Comparison of ENCODE assay signal across 8 cellular contexts in the genomic region with DNA sequence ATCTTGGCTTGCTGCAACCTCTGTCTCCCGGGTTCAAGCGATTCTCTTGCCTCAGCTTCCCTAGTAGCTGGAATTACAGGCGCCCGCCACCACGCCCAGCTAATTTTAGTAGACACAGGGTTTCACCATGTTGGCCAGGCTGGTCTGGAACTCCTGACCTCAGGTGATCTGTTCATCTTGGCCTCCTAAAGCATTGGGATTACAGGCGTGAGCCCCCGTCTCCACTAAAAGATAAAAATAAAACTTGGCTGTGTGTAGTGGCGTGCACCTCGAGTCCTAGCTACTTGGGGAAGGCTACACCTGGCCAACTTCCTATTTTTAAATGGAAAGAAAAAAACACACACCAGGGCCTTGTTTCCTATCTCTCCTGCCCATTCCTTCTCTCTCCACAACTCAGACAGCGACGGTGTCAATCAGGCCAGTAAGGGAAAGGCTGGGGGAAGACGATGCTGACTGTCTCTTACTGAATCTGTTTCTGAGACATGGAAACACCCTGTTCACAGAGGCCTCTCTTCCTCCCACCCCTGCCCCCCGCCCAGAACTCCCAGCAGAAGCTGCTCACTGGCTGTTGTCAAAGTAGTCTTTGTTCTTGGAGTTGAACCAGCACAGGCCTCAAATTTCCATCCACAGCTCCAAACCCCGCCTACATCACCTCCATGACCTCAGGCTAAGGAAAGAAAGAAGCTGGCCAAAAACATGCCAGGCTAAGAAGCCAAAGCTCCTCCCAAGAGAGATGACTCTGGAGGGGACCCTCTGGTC.
DNase-seq lines count a peak whose midpoint lies in the region; ATAC-seq and TF ChIP-seq lines count a peak whose summit lies in the region.

No MANE protein-coding gene starts in this region.

- peaks cover 25% of the 10 kb centered on the region for H3K27me3 Mint-ChIP-seq in activated CD4-positive, alpha-beta memory T cell treated with anti-CD3 and anti-CD28 coated beads for 36 hours

- H3K36me3 Mint-ChIP-seq in activated CD4-positive, alpha-beta memory T cell treated with anti-CD3 and anti-CD28 coated beads for 36 hours = no peaks in the 10 kb centered on the region

- BruUV-seq in HCT116 (replicated peaks; lab: Mats Ljungman, UMichigan) = no TSS peak

- peaks cover 40 to 64% of the 10 kb centered on the region in 2 experiments for H3K4me1 ChIP-seq in HCT116 (ENCODE audit: control insufficient read depth in 1 of 2, insufficient read depth in 2 of 2, low read length in 2 of 2)
- peaks cover 18% of the 10 kb centered on the region for H3K4me1 ChIP-seq in hepatocyte (ENCODE audit: insufficient read depth)

- no peak overlapping the region for H3K4me3 Mint-ChIP-seq in activated CD4-positive, alpha-beta memory T cell treated with anti-CD3 and anti-CD28 coated beads for 36 hours

- WGBS in hepatocyte (ENCODE audit: low lambda C conversion rate, missing lambda C conversion rate) = 64% methylated on average over 14 of the region's 14 CpGs

- no peak overlapping the region for H3K4me3 ChIP-seq in HCT116 (replicated peaks in 1 of 2; ENCODE audit: low read depth in 1 of 2, low read length in 2 of 2)
- no peak overlapping the region for H3K4me3 ChIP-seq in hepatocyte
- no peak overlapping the region for H3K4me3 ChIP-seq in skeletal muscle cell (ENCODE audit: low read depth, low read length)

- no peak for DNase-seq in HCT116 (ENCODE audit: low read depth, low spot score)
- DNase-seq in astrocyte of the hippocampus (ENCODE audit: low read depth, low spot score) = peak; percentile 54
- DNase-seq in hepatocyte (ENCODE audit: low spot score) = peak; percentile 67
- peak; percentile 71 for DNase-seq in skeletal muscle cell (ENCODE audit: low read depth)
- no peak for DNase-seq in activated CD4-positive, alpha-beta memory T cell treated with anti-CD3 and anti-CD28 coated beads for 36 hours
- DNase-seq in NCI-H748 (lab: John Stamatoyannopoulos, UW; ENCODE audit: unreplicated experiment) = no peak
- DNase-seq in nucleus accumbens (lab: John Stamatoyannopoulos, UW) = no peak

- intact Hi-C loops in HCT116 (cut with micrococcal nuclease) = no loop called here
- intact Hi-C loops in activated CD4-positive, alpha-beta memory T cell treated with anti-CD3 and anti-CD28 coated beads for 36 hours (cut with micrococcal nuclease) = no loop called here

- no peak for TF ChIP-seq CTCF in HCT116 (IDR thresholded peaks at IDR 0.05 in 2 of 3, conservative IDR thresholded peaks at IDR 0.05 in 1 of 3; ENCODE audit: borderline replicate concordance in 1 of 3, insufficient read depth in 1 of 3, low read depth in 2 of 3, low read length in 2 of 3)
- TF ChIP-seq CTCF in hepatocyte (IDR thresholded peaks at IDR 0.05; ENCODE audit: poor library complexity) = no peak

- H3K9me3 Mint-ChIP-seq in activated CD4-positive, alpha-beta memory T cell treated with anti-CD3 and anti-CD28 coated beads for 36 hours = no peaks in the 10 kb centered on the region

- no peaks in the 10 kb centered on the region for H3K36me3 ChIP-seq in HCT116 (ENCODE audit: control insufficient read depth in 1 of 2, insufficient read depth in 2 of 2, low read length in 2 of 2)
- H3K36me3 ChIP-seq in hepatocyte (replicated peaks; ENCODE audit: insufficient read depth, low read depth) = no peaks in the 10 kb centered on the region

- H3K9me3 ChIP-seq in HCT116 (ENCODE audit: control insufficient read depth in 1 of 2, insufficient read depth in 1 of 2, low read depth in 1 of 2, low read length in 2 of 2) = no peaks in the 10 kb centered on the region
- H3K9me3 ChIP-seq in hepatocyte (ENCODE audit: low read depth) = no peaks in the 10 kb centered on the region

- H2AFZ ChIP-seq in HCT116 (ENCODE audit: low read depth, low read length, poor library complexity, severe bottlenecking) (no peak overlapping the region), hepatocyte (no peak overlapping the region)

- POLR2A ChIA-PET in HCT116 (lab: Charles Lee) = interaction anchor here (0.6 kb wide), 1 partner anchor 225 kb away, joined by 4 read pairs; no protein-coding TSS in a partner anchor
- POLR2A ChIA-PET in activated CD4-positive, alpha-beta memory T cell treated with anti-CD3 and anti-CD28 coated beads for 36 hours (lab: Charles Lee) = no interaction called here

- peaks cover 5% of the 10 kb centered on the region for H3K4me1 Mint-ChIP-seq in activated CD4-positive, alpha-beta memory T cell treated with anti-CD3 and anti-CD28 coated beads for 36 hours (ENCODE audit: low read depth)

- no peak overlapping the region for H3K27ac Mint-ChIP-seq in activated CD4-positive, alpha-beta memory T cell treated with anti-CD3 and anti-CD28 coated beads for 36 hours

- peak overlapping the region; percentile 51 for H3K27ac ChIP-seq in HCT116 (ENCODE audit: low read depth, low read length)
- H3K27ac ChIP-seq in hepatocyte = peak overlapping the region; percentile 87

- peak overlapping the region; percentile 13; the same call in 1 of the 2 replicates for H3K9ac ChIP-seq in HCT116 (ENCODE audit: low read length)

- ATAC-seq in HCT116 (peak; percentile 28; the same call in 1 of the 2 replicates), GM21528 (IDR thresholded peaks at IDR 0.05; ENCODE audit: low FRiP score, unreplicated experiment) (no peak)

- no peak for TF ChIP-seq RAD21 in HCT116 (IDR thresholded peaks at IDR 0.05; ENCODE audit: low read depth)

- TF ChIP-seq POLR2A in HCT116 (IDR thresholded peaks at IDR 0.05; ENCODE audit: borderline replicate concordance, extremely low read depth, insufficient read depth, insufficient read length) = no peak

- RAD21 ChIA-PET in HCT116 (lab: Charles Lee; ENCODE audit: low non-redundant PET in 1 of 2, low total read pairs in 2 of 2, uncharacterized antibody in 2 of 2, unreplicated experiment in 2 of 2) = interaction anchor here in 1 of 2 experiments (0.8 kb wide), 1 partner anchor 98 kb away, joined by 3 read pairs; no protein-coding TSS in a partner anchor

- no peaks in the 10 kb centered on the region for H4K20me1 ChIP-seq in HCT116 (ENCODE audit: insufficient read depth)
- peaks cover under 1% of the 10 kb centered on the region for H4K20me1 ChIP-seq in hepatocyte (ENCODE audit: insufficient read depth, poor library complexity, severe bottlenecking)

- H3K79me2 ChIP-seq in HCT116 (ENCODE audit: insufficient read depth, low read length) (peaks cover 73% of the 10 kb centered on the region), hepatocyte (peaks cover 78% of the 10 kb centered on the region)

- no peaks in the 10 kb centered on the region for H3K27me3 ChIP-seq in HCT116 (ENCODE audit: insufficient read depth, low read length)
- no peaks in the 10 kb centered on the region for H3K27me3 ChIP-seq in hepatocyte

- H3K9me2 ChIP-seq in HCT116 (ENCODE audit: insufficient read depth) (no peaks in the 10 kb centered on the region), hepatocyte (replicated peaks; ENCODE audit: insufficient read depth) (no peaks in the 10 kb centered on the region)

- CTCF ChIA-PET in HCT116 (lab: Charles Lee) = interaction anchor here (0.6 to 1.0 kb wide), 3 partner anchors 98 to 838 kb away, joined by 3 to 4 read pairs (median 4); no protein-coding TSS in a partner anchor
- CTCF ChIA-PET in activated CD4-positive, alpha-beta memory T cell treated with anti-CD3 and anti-CD28 coated beads for 36 hours (lab: Charles Lee) = no interaction called here

- H3K4me2 ChIP-seq in HCT116 (ENCODE audit: low read length) (peak overlapping the region; percentile 53), hepatocyte (peak overlapping the region; percentile 55)

TF ChIP-seq in HCT116, 20 proteins besides CTCF, POLR2A, EP300 and RAD21:
- TF ChIP-seq SP1 (IDR thresholded peaks at IDR 0.05; ENCODE audit: low read depth) (0 out of 2 replicates have a peak, but pooled peaks have one; percentile 17), CBX3 (IDR thresholded peaks at IDR 0.05; ENCODE audit: low read depth) (no peak), FOSL1 (IDR thresholded peaks at IDR 0.05; ENCODE audit: low read depth) (no peak)

Comparison
In these comparisons a context has a peak if more than half of its experiments do, and no peak if none do; other contexts are left out.
1. DNase-seq: peak in astrocyte of the hippocampus (single experiment), hepatocyte (single experiment) and skeletal muscle cell (single experiment); none in HCT116 (single experiment), activated CD4-positive, alpha-beta memory T cell treated with anti-CD3 and anti-CD28 coated beads for 36 hours (single experiment), NCI-H748 (single experiment) and nucleus accumbens (0 of 56).